21 cellular contexts compared by ENCODE assay signal in the genomic region with DNA sequence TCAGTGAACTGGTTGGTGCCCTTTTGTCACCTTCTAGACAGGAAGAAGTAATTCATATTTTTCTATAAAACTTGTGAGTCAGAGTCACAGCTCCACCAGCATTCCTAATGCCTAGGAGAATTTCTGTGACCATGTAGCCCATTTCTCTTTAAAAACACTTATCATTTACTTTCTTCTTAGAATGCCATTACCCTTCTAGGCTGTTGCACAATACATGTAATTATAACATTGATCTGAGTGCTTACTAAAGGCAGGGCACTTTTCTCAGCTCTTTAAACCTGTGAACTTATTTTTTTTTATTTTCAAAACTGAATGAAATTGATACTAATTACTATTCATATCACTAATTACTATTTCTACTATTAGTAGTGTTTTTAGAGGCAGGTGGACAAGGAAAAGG.
A peak's percentile ranks its signal among the peaks of the same experiment; 100 is the strongest.
DNase-seq lines count a peak whose midpoint lies in the region; FAIRE-seq and TF ChIP-seq lines count a peak whose summit lies in the region.
"Had no signal": no experiment of that assay in that cellular context is flagged by ENCODE, and none has a peak within 500 bp of the region (broad histone marks: within the 10 kb centered on the region; RNA-seq: fewer than 3 reads in every experiment).

No MANE protein-coding gene starts in this region.

- DNase-seq in HTR-8/SVneo (ENCODE audit: insufficient read length, low spot score) (peak; percentile 2), choroid plexus epithelial cell (ENCODE audit: low read depth) (peak; percentile 10), renal cortical epithelial cell (ENCODE audit: low read depth) (peak; percentile 13), G401 (ENCODE audit: low spot score) (no peak), HAP-1 (ENCODE audit: low spot score in 2 of 2) (no peak), WERI-Rb-1 (no peak)
- no peak for DNase-seq in stimulated activated naive CD4-positive, alpha-beta T cell treated with Interleukin-2 at 50 U/mL for 16 hours (lab: John Stamatoyannopoulos, UW)
- DNase-seq: DMS 273 treated with DMSO at 0.1 percent for 48 hours, DMS79, H9, NCI-H1048, NCI-H1694, NCI-H2029 treated with DMSO at 0.1 percent for 48 hours, NCI-H2227 treated with DMSO at 0.1 percent for 48 hours, NCI-H526 treated with DMSO at 0.1 percent for 48 hours, SHP77 had no signal

- FAIRE-seq in HTR-8/SVneo (lab: Jason Lieb, UNC), result no peak
- FAIRE-seq: GM19239 had no signal

- H3K27me3 ChIP-seq in HAP-1 (ENCODE audit: low read depth), result no peaks in the 10 kb centered on the region
- H3K27me3 ChIP-seq in WERI-Rb-1 (ENCODE audit: insufficient read depth, low read depth, severe bottlenecking), result no peaks in the 10 kb centered on the region

- H3K9me3 ChIP-seq in HAP-1 (no peaks in the 10 kb centered on the region), WERI-Rb-1 (ENCODE audit: severe bottlenecking) (no peaks in the 10 kb centered on the region)

- H3K36me3 ChIP-seq in HAP-1 (replicated peaks) (no peaks in the 10 kb centered on the region), WERI-Rb-1 (no peaks in the 10 kb centered on the region)

- H3K27ac ChIP-seq in WERI-Rb-1, result no peak overlapping the region
- H3K27ac ChIP-seq: C4-2B, KMS-11, RWPE1 had no signal

- no peak overlapping the region for H3K4me3 ChIP-seq in choroid plexus epithelial cell (ENCODE audit: low read depth, low read length)
- no peak overlapping the region for H3K4me3 ChIP-seq in HAP-1
- H3K4me3 ChIP-seq in WERI-Rb-1 (ENCODE audit: low read depth, low read length), result no peak overlapping the region
- H3K4me3 ChIP-seq: GM23338 had no signal

- H3K4me1 ChIP-seq in HAP-1, result peaks cover 5% of the 10 kb centered on the region; the same call in 1 of the 2 replicates

- in situ Hi-C loops in G401 (cut with HindIII; ENCODE audit: low sequenced_read_pairs) (no loop called here), HAP-1 (cut with MboI; ENCODE audit: low sequenced_read_pairs) (loop anchor here (25.0 kb wide), 1 partner anchor 92 kb away; no protein-coding TSS in a partner anchor)

- TF ChIP-seq CTCF in choroid plexus epithelial cell (conservative IDR thresholded peaks at IDR 0.05; ENCODE audit: low read depth, low read length) (no peak), WERI-Rb-1 (IDR thresholded peaks at IDR 0.05; ENCODE audit: low read depth, low read length) (no peak)

Comparison
In these comparisons a context has a peak if more than half of its experiments do, and no peak if none do; other contexts are left out.
1. DNase-seq: peak in HTR-8/SVneo (single experiment), choroid plexus epithelial cell (single experiment) and renal cortical epithelial cell (single experiment); none in G401 (single experiment), HAP-1 (0 of 2), stimulated activated naive CD4-positive, alpha-beta T cell treated with Interleukin-2 at 50 U/mL for 16 hours (single experiment) and WERI-Rb-1 (single experiment).